24 cellular contexts compared by ENCODE assay signal in genomic region chr1:65764052-65764451, GRCh38. TPM values are rescaled to one million over a fixed set of nuclear protein-coding genes. Genes with fewer than 3 reads are reported as not detected.
DNase-seq lines count a peak whose midpoint lies in the region; ATAC-seq and TF ChIP-seq lines count a peak whose summit lies in the region.
"Had no signal": no experiment of that assay in that cellular context is flagged by ENCODE, and none has a peak within 500 bp of the region (broad histone marks: within the 10 kb centered on the region; RNA-seq: fewer than 3 reads in every experiment).

No MANE protein-coding gene starts in this region.

- POLR2A ChIA-PET in naive thymus-derived CD4-positive, alpha-beta T cell (lab: Charles Lee): no interaction called here

- no peaks in the 10 kb centered on the region for H3K4me1 ChIP-seq in naive thymus-derived CD4-positive, alpha-beta T cell (ENCODE audit: control insufficient read depth in 2 of 2, insufficient read depth in 2 of 2, low read length in 2 of 2)
- H3K4me1 ChIP-seq: BLaER1 treated with 17β-estradiol and CSF1 and Interleukin-3, amounts not matched to agents 10 nM and 100 nM; Caco-2; HAP-1; Peyer's patch had no signal

- no peaks in the 10 kb centered on the region for H3K36me3 Mint-ChIP-seq in Calu3 (ENCODE audit: insufficient read depth, unreplicated experiment)
- no peaks in the 10 kb centered on the region for H3K36me3 Mint-ChIP-seq in naive thymus-derived CD4-positive, alpha-beta T cell
- H3K36me3 Mint-ChIP-seq: CD4-positive, alpha-beta memory T cell; IgD-negative memory B cell; T-cell had no signal

- H3K27me3 Mint-ChIP-seq in Calu3 (ENCODE audit: unreplicated experiment): no peaks in the 10 kb centered on the region
- peaks cover 14 to 29% (median 16%) of the 10 kb centered on the region in 5 donors for H3K27me3 Mint-ChIP-seq in naive thymus-derived CD4-positive, alpha-beta T cell

- CTCF ChIA-PET in Calu3 (lab: Charles Lee): no interaction called here
- CTCF ChIA-PET in naive thymus-derived CD4-positive, alpha-beta T cell (lab: Charles Lee): no interaction called here

- ATAC-seq in naive thymus-derived CD4-positive, alpha-beta T cell: no peak
- no peak for ATAC-seq in GM19452 (IDR thresholded peaks at IDR 0.05; ENCODE audit: unreplicated experiment)
- ATAC-seq: GM23338, T-cell had no signal

- H3K36me3 ChIP-seq in naive thymus-derived CD4-positive, alpha-beta T cell (ENCODE audit: control insufficient read depth in 2 of 3, insufficient read depth in 3 of 3, low read length in 3 of 3): no peaks in the 10 kb centered on the region
- H3K36me3 ChIP-seq: BLaER1 treated with 17β-estradiol and CSF1 and Interleukin-3, amounts not matched to agents 10 nM and 100 nM; HAP-1; MG63; Peyer's patch had no signal

- DNase-seq in DMS 273 (lab: John Stamatoyannopoulos, UW; ENCODE audit: unreplicated experiment) (peak; percentile 19), DMS 273 treated with DMSO at 0.1 percent for 48 hours (lab: John Stamatoyannopoulos, UW) (no peak), Calu3 (peak; percentile 8), NCI-H187 (lab: John Stamatoyannopoulos, UW) (peak; percentile 6 to 7), amniotic epithelial cell (ENCODE audit: low read depth) (peak; percentile 5), HPDE6-E6E7 (ENCODE audit: extremely low spot score) (no peak)
- DNase-seq in naive thymus-derived CD4-positive, alpha-beta T cell: no peak
- DNase-seq: ACHN; Caco-2; CD4-positive, alpha-beta memory T cell; GDM1; MG63; NCI-H1048; NCI-H1417 treated with DMSO at 0.1 percent for 48 hours; NCI-H2081 treated with DMSO at 0.1 percent for 48 hours; NCI-H524 treated with DMSO at 0.1 percent for 48 hours; Peyer's patch; T-cell had no signal

- no peak overlapping the region for H3K4me3 ChIP-seq in naive thymus-derived CD4-positive, alpha-beta T cell (ENCODE audit: low read length)
- H3K4me3 ChIP-seq: BLaER1 treated with 17β-estradiol and CSF1 and Interleukin-3, amounts not matched to agents 10 nM and 100 nM; GM23338; HAP-1; MG63; Peyer's patch had no signal

- H3K4me1 Mint-ChIP-seq in Calu3 (ENCODE audit: low read depth, unreplicated experiment): no peaks in the 10 kb centered on the region
- no peaks in the 10 kb centered on the region for H3K4me1 Mint-ChIP-seq in naive thymus-derived CD4-positive, alpha-beta T cell
- H3K4me1 Mint-ChIP-seq: CD4-positive, alpha-beta memory T cell; IgD-negative memory B cell; T-cell had no signal

- no peaks in the 10 kb centered on the region for H3K9me3 ChIP-seq in naive thymus-derived CD4-positive, alpha-beta T cell (ENCODE audit: control insufficient read depth in 2 of 3, low read length in 3 of 3)
- H3K9me3 ChIP-seq: Caco-2, HAP-1, MG63, Peyer's patch had no signal

- H3K27ac ChIP-seq in naive thymus-derived CD4-positive, alpha-beta T cell (ENCODE audit: low read depth, low read length): no peak overlapping the region
- H3K27ac ChIP-seq: 22Rv1; BLaER1 treated with 17β-estradiol and CSF1 and Interleukin-3, amounts not matched to agents 10 nM and 100 nM; Peyer's patch had no signal

- H3K9me3 Mint-ChIP-seq in Calu3 (ENCODE audit: low read depth, unreplicated experiment): peaks cover 3% of the 10 kb centered on the region
- H3K9me3 Mint-ChIP-seq in naive thymus-derived CD4-positive, alpha-beta T cell: peaks cover 0 to 7% (median 3%) of the 10 kb centered on the region in 11 donors
- H3K9me3 Mint-ChIP-seq: GM23338 had no signal

- H3K27me3 ChIP-seq in naive thymus-derived CD4-positive, alpha-beta T cell (ENCODE audit: control insufficient read depth in 2 of 2, insufficient read depth in 2 of 2, low read length in 2 of 2): peaks cover 0 to 3% of the 10 kb centered on the region in 2 donors
- H3K27me3 ChIP-seq: BLaER1 treated with 17β-estradiol and CSF1 and Interleukin-3, amounts not matched to agents 10 nM and 100 nM; MG63; Peyer's patch had no signal

- TF ChIP-seq CTCF in Calu3 (IDR thresholded peaks at IDR 0.05; ENCODE audit: unreplicated experiment): no peak

- H3K4me3 Mint-ChIP-seq in Calu3 (ENCODE audit: low read depth, unreplicated experiment): no peak overlapping the region
- H3K4me3 Mint-ChIP-seq in naive thymus-derived CD4-positive, alpha-beta T cell: no peak overlapping the region
- H3K4me3 Mint-ChIP-seq: CD4-positive, alpha-beta memory T cell; GM23338; T-cell had no signal

- BruUV-seq in Calu3 (replicated peaks; lab: Mats Ljungman, UMichigan): no TSS peak

- H3K27ac Mint-ChIP-seq in Calu3 (ENCODE audit: unreplicated experiment): no peak overlapping the region
- no peak overlapping the region for H3K27ac Mint-ChIP-seq in naive thymus-derived CD4-positive, alpha-beta T cell
- H3K27ac Mint-ChIP-seq: CD4-positive, alpha-beta memory T cell; GM23338; IgD-negative memory B cell had no signal

- intact Hi-C loops in Calu3 (cut with micrococcal nuclease; ENCODE audit: unreplicated experiment): no loop called here
- intact Hi-C loops in naive thymus-derived CD4-positive, alpha-beta T cell (cut with micrococcal nuclease): no loop called here

RNA-seq across cellular contexts. Expression of gene PDE4B, which starts 28.6 kb away (rescaled TPM):
- 2.2 and 2.9 TPM in 2 replicates for total RNA-seq in Calu3 (2022)
- 10 to 100 TPM; 43.5 to 99.2 (median 46.7) TPM for total RNA-seq in naive thymus-derived CD4-positive, alpha-beta T cell
- polyA plus RNA-seq in naive thymus-derived CD4-positive, alpha-beta T cell: 10 to 100 TPM; 46.4 to 48.1 TPM
- total RNA-seq: Caco-2 had no signal

Comparison
In these comparisons a context has a peak if more than half of its experiments do, and no peak if none do; other contexts are left out.
1. DNase-seq: peak in DMS 273 (single experiment), Calu3 (single experiment), NCI-H187 (2 of 2) and amniotic epithelial cell (single experiment); none in DMS 273 treated with DMSO at 0.1 percent for 48 hours (single experiment), naive thymus-derived CD4-positive, alpha-beta T cell (0 of 9) and HPDE6-E6E7 (single experiment).
2. RNA of gene PDE4B, which starts 28.6 kb away (total RNA-seq): 43.5 to 99.2 TPM in naive thymus-derived CD4-positive, alpha-beta T cell; 2.2 to 2.9 TPM in Calu3; every median in the first group is over 10 times any median in the second.